Comparison of ENCODE assay signal across 10 cellular contexts in the genomic region with DNA sequence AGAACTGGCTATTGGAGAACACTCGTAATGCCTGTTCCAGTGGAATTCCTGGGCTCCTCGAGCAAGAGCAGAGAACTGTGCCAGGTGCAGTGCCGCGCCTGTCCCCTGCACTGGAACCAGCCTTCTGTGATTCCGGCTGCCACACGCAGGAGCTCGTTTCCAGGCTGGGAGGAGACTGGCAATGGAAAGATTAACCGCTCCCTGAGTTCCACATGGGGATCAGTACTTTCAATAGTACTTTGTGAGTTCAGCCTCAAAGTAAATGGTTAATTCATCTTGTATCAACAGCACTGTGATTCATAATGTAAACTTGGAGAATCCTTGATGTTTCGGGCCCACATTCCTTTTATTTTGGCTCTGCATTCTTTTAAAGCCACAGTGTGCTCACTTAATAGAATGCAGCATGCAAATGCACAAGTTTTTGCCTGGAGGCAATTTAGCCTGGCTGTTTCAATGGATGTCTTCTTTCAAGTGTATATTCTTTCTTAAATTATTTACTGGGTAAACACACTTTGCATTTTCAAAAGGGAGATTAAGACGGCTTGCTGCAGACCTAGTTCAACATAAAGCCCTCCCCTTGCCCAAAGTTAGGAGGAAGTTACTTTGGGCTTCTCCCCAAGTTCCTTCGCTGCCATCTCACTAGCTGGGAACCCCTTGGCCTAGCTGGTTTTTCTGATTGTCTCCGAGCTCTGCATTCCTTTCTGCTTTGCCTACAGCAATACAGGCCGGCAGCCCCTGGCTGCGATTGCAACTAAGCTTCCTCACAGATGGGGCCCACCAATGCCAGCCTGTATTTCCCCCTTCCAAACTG.
DNase-seq lines count a peak whose midpoint lies in the region; ATAC-seq and TF ChIP-seq lines count a peak whose summit lies in the region.
"Had no signal": no experiment of that assay in that cellular context is flagged by ENCODE, and none has a peak within 500 bp of the region (broad histone marks: within the 10 kb centered on the region; RNA-seq: fewer than 3 reads in every experiment).

No MANE protein-coding gene starts in this region.

- H3K4me3 Mint-ChIP-seq in naive thymus-derived CD8-positive, alpha-beta T cell: no peak overlapping the region
- H3K4me3 Mint-ChIP-seq in nephron progenitor cell: no peak overlapping the region

- H3K4me1 ChIP-seq in SJCRH30: peaks cover 34% of the 10 kb centered on the region
- H3K4me1 ChIP-seq in trophoblast cell (ENCODE audit: control insufficient read depth in 1 of 2, insufficient read depth in 2 of 2, low read length in 2 of 2): peaks cover 43 to 54% of the 10 kb centered on the region in 2 experiments

- CTCF ChIA-PET in GM10248 (lab: Yijun Ruan, JAX): interaction anchor here (1.0 kb wide), 1 partner anchor 21 kb away, joined by 4 read pairs; no protein-coding TSS in a partner anchor

- H3K27ac Mint-ChIP-seq in naive thymus-derived CD8-positive, alpha-beta T cell: no peak overlapping the region
- no peak overlapping the region for H3K27ac Mint-ChIP-seq in nephron progenitor cell

- peak overlapping the region; percentile 49 for H4K8ac ChIP-seq in trophoblast cell (ENCODE audit: low read depth, low read length)

- H3K4me1 Mint-ChIP-seq in naive thymus-derived CD8-positive, alpha-beta T cell: peaks cover 0 to 16% (median under 1%) of the 10 kb centered on the region in 4 donors
- peaks cover 66% of the 10 kb centered on the region for H3K4me1 Mint-ChIP-seq in nephron progenitor cell

- peak overlapping the region; percentile 87 for H2BK5ac ChIP-seq in trophoblast cell (ENCODE audit: low read depth, low read length, poor library complexity)

- H3K18ac ChIP-seq in trophoblast cell (ENCODE audit: low read length): peak overlapping the region; percentile 49

- no peak overlapping the region for H3K9ac ChIP-seq in trophoblast cell (ENCODE audit: low read length)

- no peak overlapping the region for H2AFZ ChIP-seq in trophoblast cell (ENCODE audit: insufficient read depth, low read length, poor library complexity)

- H3K27me3 ChIP-seq in SJCRH30: no peaks in the 10 kb centered on the region
- no peaks in the 10 kb centered on the region for H3K27me3 ChIP-seq in trophoblast cell (ENCODE audit: insufficient read depth, low read length)
- H3K27me3 ChIP-seq: cardiac muscle cell had no signal

- H3K36me3 ChIP-seq in SJCRH30 (no peaks in the 10 kb centered on the region), trophoblast cell (ENCODE audit: control insufficient read depth in 1 of 2, insufficient read depth in 2 of 2, low read length in 2 of 2) (no peaks in the 10 kb centered on the region)
- H3K36me3 ChIP-seq: cardiac muscle cell had no signal

- peak overlapping the region; percentile 75 for H3K14ac ChIP-seq in trophoblast cell (ENCODE audit: low read length)

- POLR2A ChIA-PET in GM10248 (lab: Yijun Ruan, JAX): interaction anchor here (0.7 kb wide), 1 partner anchor 13 kb away, joined by 6 read pairs; no protein-coding TSS in a partner anchor
- POLR2A ChIA-PET in naive thymus-derived CD8-positive, alpha-beta T cell (lab: Charles Lee): no interaction called here

- no peak overlapping the region for H3K4ac ChIP-seq in trophoblast cell (ENCODE audit: low read depth, low read length)

- no peak for TF ChIP-seq CTCF in fibroblast of villous mesenchyme (IDR thresholded peaks at IDR 0.05; ENCODE audit: insufficient read depth, low read depth, low read length)
- no peak for TF ChIP-seq CTCF in GM10248 (IDR thresholded peaks at IDR 0.05; ENCODE audit: control extremely low read depth, extremely low read depth, low read depth, missing control alignments)
- no peak for TF ChIP-seq CTCF in nephron progenitor cell (IDR thresholded peaks at IDR 0.05)

- peak overlapping the region; percentile 59 for H3K27ac ChIP-seq in SJCRH30
- peak overlapping the region; percentile 94 for H3K27ac ChIP-seq in trophoblast cell (ENCODE audit: low read depth, low read length)
- H3K27ac ChIP-seq: cardiac muscle cell had no signal

- H2AK5ac ChIP-seq in trophoblast cell (ENCODE audit: low read length): peak overlapping the region; percentile 25

- peaks cover 3% of the 10 kb centered on the region for H3K79me2 ChIP-seq in trophoblast cell (ENCODE audit: control insufficient read depth, insufficient read depth, low read length, poor library complexity)

- peak overlapping the region; percentile 93 for H2BK120ac ChIP-seq in trophoblast cell (ENCODE audit: insufficient read depth, low read length, poor library complexity)

- no peaks in the 10 kb centered on the region for H3K9me3 Mint-ChIP-seq in naive thymus-derived CD8-positive, alpha-beta T cell
- peaks cover 3% of the 10 kb centered on the region for H3K9me3 Mint-ChIP-seq in nephron progenitor cell

- peaks cover 53% of the 10 kb centered on the region for H3K79me1 ChIP-seq in trophoblast cell (ENCODE audit: low read length)

- H4K12ac ChIP-seq in trophoblast cell (ENCODE audit: low read depth, low read length): no peak overlapping the region

- DNase-seq in Daoy (ENCODE audit: low read depth) (peak; percentile 79), SJCRH30 (peak; percentile 88), fibroblast of villous mesenchyme (ENCODE audit: low read depth) (peak; percentile 90), trophoblast cell (peak; percentile 86 to 98), GM10248 (ENCODE audit: extremely low spot score) (no peak), nephron progenitor cell (no peak)
- no peak for DNase-seq in naive thymus-derived CD8-positive, alpha-beta T cell
- DNase-seq: NCI-H2227 treated with DMSO at 0.1 percent for 48 hours had no signal

- peak overlapping the region; percentile 55 for H2BK12ac ChIP-seq in trophoblast cell (ENCODE audit: low read length)

- no peaks in the 10 kb centered on the region for H3K9me3 ChIP-seq in SJCRH30 (replicated peaks)
- no peaks in the 10 kb centered on the region for H3K9me3 ChIP-seq in trophoblast cell (ENCODE audit: insufficient read depth, low read depth, low read length)

- H3K27me3 Mint-ChIP-seq in naive thymus-derived CD8-positive, alpha-beta T cell: no peaks in the 10 kb centered on the region
- no peaks in the 10 kb centered on the region for H3K27me3 Mint-ChIP-seq in nephron progenitor cell (ENCODE audit: low read depth, poor library complexity)

- no peak for ATAC-seq in naive thymus-derived CD8-positive, alpha-beta T cell
- no peak for ATAC-seq in HG02571 (IDR thresholded peaks at IDR 0.05; ENCODE audit: unreplicated experiment)

- peaks cover 8 to 51% (median 28%) of the 10 kb centered on the region in 3 donors for H3K36me3 Mint-ChIP-seq in naive thymus-derived CD8-positive, alpha-beta T cell
- H3K36me3 Mint-ChIP-seq in nephron progenitor cell (ENCODE audit: low read depth): peaks cover 11% of the 10 kb centered on the region

- peak overlapping the region; percentile 83 for H4K91ac ChIP-seq in trophoblast cell (ENCODE audit: low read depth, low read length)

- no CpG with 5 or more reads among the region's 14 CpGs for WGBS in trophoblast cell (ENCODE audit: extremely low coverage, insufficient coverage, insufficient read length)

- H3K23ac ChIP-seq in trophoblast cell (ENCODE audit: low read length): no peak overlapping the region

- H3K4me3 ChIP-seq in SJCRH30 (peak overlapping the region; percentile 1; the same call in 1 of the 2 replicates), fibroblast of villous mesenchyme (ENCODE audit: low read depth, low read length) (peak overlapping the region; percentile 34), trophoblast cell (ENCODE audit: low read depth, low read length) (no peak overlapping the region)
- H3K4me3 ChIP-seq: cardiac muscle cell had no signal

- H3K4me2 ChIP-seq in trophoblast cell (ENCODE audit: low read length): peak overlapping the region; percentile 44

Comparison
In these comparisons a context has a peak if more than half of its experiments do, and no peak if none do; other contexts are left out.
1. DNase-seq: peak in Daoy (single experiment), SJCRH30 (2 of 2), fibroblast of villous mesenchyme (single experiment) and trophoblast cell (2 of 2); none in GM10248 (single experiment), naive thymus-derived CD8-positive, alpha-beta T cell (0 of 10) and nephron progenitor cell (single experiment).